Comparison of ENCODE assay signal across 32 cellular contexts in genomic region chr3:62259924-62260323, GRCh38.
"Had no signal": no experiment of that assay in that cellular context is flagged by ENCODE, and none has a peak within 500 bp of the region (broad histone marks: within the 10 kb centered on the region; RNA-seq: fewer than 3 reads in every experiment).

No MANE protein-coding gene starts in this region.

- H3K27ac ChIP-seq: adrenal gland, body of pancreas, KMS-11, VCaP had no signal

- H3K4me2 ChIP-seq: KMS-11 had no signal

- ATAC-seq: activated naive CD4-positive, alpha-beta T cell treated with anti-CD3 and anti-CD28 coated beads, Interleukin-2, amount 50 U/mL, for 72 hours; activated T-cell treated with anti-CD3 and anti-CD28 coated beads, Interleukin-2, amount 50 U/mL, for 4 hours; body of pancreas; Panc1 had no signal

- H3K36me3 ChIP-seq: adrenal gland had no signal

- H3K9ac ChIP-seq: KMS-11 had no signal

- FAIRE-seq: astrocyte, bronchial epithelial cell had no signal

- H3K4me1 ChIP-seq: body of pancreas had no signal

- H3K4me3 ChIP-seq: adrenal gland, body of pancreas had no signal

- H3K27me3 ChIP-seq: adrenal gland, body of pancreas had no signal

- H3K9me3 ChIP-seq: adrenal gland, body of pancreas had no signal

- DNase-seq: activated B cell treated with CpG ODN at 0.5 μM for 24 hours; activated CD4-positive, alpha-beta memory T cell treated with anti-CD3 and anti-CD28 coated beads for 36 hours; activated CD4-positive, alpha-beta T cell treated with anti-CD3 and anti-CD28 coated beads for 4 hours; activated CD4-positive, alpha-beta T cell treated with anti-CD3 and anti-CD28 coated beads, Interleukin-2, amount 50 U/mL, for 1 hour; activated CD4-positive, CD25-positive, alpha-beta regulatory T cell treated with anti-CD3 and anti-CD28 coated beads, Interleukin-2, amount 50 U/mL, for 72 hours; activated CD8-positive, alpha-beta memory T cell treated with anti-CD3 and anti-CD28 coated beads, Interleukin-2, amount 50 U/mL, for 4 hours; activated gamma-delta T cell treated with Interleukin-2 at 50 U/mL for 16 hours; activated naive CD4-positive, alpha-beta T cell treated with anti-CD3 and anti-CD28 coated beads for 36 hours; activated T-cell treated with anti-CD3 and anti-CD28 coated beads for 4 hours; activated T-cell treated with anti-CD3 and anti-CD28 coated beads, Interleukin-2, amount 50 U/mL, for 4 hours; adrenal gland; body of pancreas; caudate nucleus; MM.1S; MV-4-11; NCI-H1092; NCI-H1436 treated with DMSO at 0.1 percent for 48 hours; NCI-H1694 treated with DMSO at 0.1 percent for 48 hours; NCI-H2029; NCI-H345; NCI-H524 treated with DMSO at 0.1 percent for 48 hours; SHP77 treated with DMSO at 0.1 percent for 48 hours; SW 1271; T-helper 1 cell; T-helper 2 cell; T-helper 9 cell had no signal
